In the genomic region with DNA sequence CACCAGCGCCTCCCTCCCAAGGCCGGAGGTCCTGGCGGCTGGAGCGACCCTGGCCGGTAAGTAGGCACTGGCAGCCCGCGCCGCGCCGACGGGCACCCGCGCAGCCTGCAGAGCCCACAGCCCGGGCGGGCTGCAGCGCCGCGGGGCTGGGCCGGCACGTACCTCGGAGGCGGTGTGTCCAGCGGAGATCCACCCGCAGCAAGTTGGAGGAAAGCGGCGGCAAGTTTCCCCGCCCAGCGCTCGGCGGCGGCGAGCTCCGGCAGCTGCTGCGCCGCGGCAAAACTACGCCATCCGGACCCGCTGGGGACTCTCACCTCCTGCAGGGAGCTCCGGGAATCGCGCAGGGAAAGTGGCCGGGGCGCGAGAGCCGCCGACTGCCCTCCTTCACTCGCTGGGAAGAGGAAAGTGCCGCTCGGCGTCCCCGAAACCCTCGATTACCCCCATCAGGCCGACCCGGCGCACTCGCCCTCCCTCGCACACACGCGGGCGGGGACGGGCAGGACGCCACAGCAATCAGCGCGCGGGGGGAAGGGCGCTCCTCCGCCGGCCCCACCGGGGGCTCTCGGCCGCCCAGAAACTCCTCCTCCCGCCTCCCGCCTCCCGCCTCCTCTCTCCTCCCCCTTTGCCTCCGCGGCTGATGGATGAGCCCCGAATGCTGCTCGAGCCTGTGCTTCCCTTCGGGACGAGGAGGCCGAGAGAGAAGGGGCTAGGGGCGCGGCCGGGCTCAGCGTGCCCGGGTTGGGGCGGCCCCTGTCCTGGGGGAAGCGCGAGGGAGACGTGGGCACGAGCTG, we compare ENCODE assay signal across 8 cellular contexts. TPM values are rescaled to one million over a fixed set of nuclear protein-coding genes. Genes with fewer than 3 reads are reported as not detected.
DNase-seq lines count a peak whose midpoint lies in the region; ATAC-seq lines count a peak whose summit lies in the region.

A gene (minus strand): TSS at position 436 of the 791 bp plus-strand sequence. CDS start 24,620 bp downstream, outside the sequence.

- CTCF ChIA-PET in activated CD4-positive, alpha-beta T cell treated with anti-CD3 and anti-CD28 coated beads for 36 hours (lab: Charles Lee), result interaction anchor here (0.6 to 2.9 kb wide), 7 partner anchors 9 to 418 kb away, joined by 3 to 13 read pairs (median 4); no protein-coding TSS in a partner anchor

- H3K4me1 Mint-ChIP-seq in activated CD4-positive, alpha-beta T cell treated with anti-CD3 and anti-CD28 coated beads for 36 hours, result peaks cover 38% of the 10 kb centered on the region

- peak within 1 kb of the TSS; percentile 80 for H3K27ac Mint-ChIP-seq in activated CD4-positive, alpha-beta T cell treated with anti-CD3 and anti-CD28 coated beads for 36 hours

- intact Hi-C loops in activated CD4-positive, alpha-beta T cell treated with anti-CD3 and anti-CD28 coated beads for 36 hours (cut with DNase I, micrococcal nuclease), result loop anchor here (1.0 to 10.0 kb wide), 6 partner anchors 10 to 1079 kb away; a partner anchor contains a TSS

- peak; percentile 62 for ATAC-seq in HG02973 (IDR thresholded peaks at IDR 0.05; ENCODE audit: unreplicated experiment)
- peak; percentile 70 for ATAC-seq in activated CD4-positive, alpha-beta T cell treated with anti-CD3 and anti-CD28 coated beads for 36 hours

- H3K9me3 Mint-ChIP-seq in activated CD4-positive, alpha-beta T cell treated with anti-CD3 and anti-CD28 coated beads for 36 hours (ENCODE audit: low read depth), result no peaks in the 10 kb centered on the region

- POLR2A ChIA-PET in activated CD4-positive, alpha-beta T cell treated with anti-CD3 and anti-CD28 coated beads for 36 hours (lab: Charles Lee), result no interaction called here

- DNase-seq in NCI-H2081 (lab: John Stamatoyannopoulos, UW) (peak; percentile 69 to 70), NCI-H2081 treated with DMSO at 0.1 percent for 48 hours (lab: John Stamatoyannopoulos, UW) (no peak), NCI-H2196 treated with DMSO at 0.1 percent for 48 hours (lab: John Stamatoyannopoulos, UW; ENCODE audit: unreplicated experiment) (peak; percentile 74), cerebellum (ENCODE audit: low spot score) (peak; percentile 70), kidney glomerular epithelial cell (lab: John Stamatoyannopoulos, UW) (peak; percentile 67)
- peak; percentile 76 for DNase-seq in activated CD4-positive, alpha-beta T cell treated with anti-CD3 and anti-CD28 coated beads for 36 hours
- DNase-seq in stimulated activated CD4-positive, alpha-beta T cell treated with anti-CD3 and anti-CD28 coated beads, Interleukin-15, amount 100 ng/mL, for 48 hours (ENCODE audit: low read depth in 2 of 2), result peak; percentile 41 to 59

- H3K27me3 Mint-ChIP-seq in activated CD4-positive, alpha-beta T cell treated with anti-CD3 and anti-CD28 coated beads for 36 hours, result peaks cover 16% of the 10 kb centered on the region

- H3K4me3 Mint-ChIP-seq in activated CD4-positive, alpha-beta T cell treated with anti-CD3 and anti-CD28 coated beads for 36 hours, result peak within 1 kb of the TSS; percentile 87

- H3K36me3 Mint-ChIP-seq in activated CD4-positive, alpha-beta T cell treated with anti-CD3 and anti-CD28 coated beads for 36 hours (ENCODE audit: low read depth), result no peaks in the 10 kb centered on the region

RNA-seq across cellular contexts. Expression of the gene that starts here (rescaled TPM):
- 1 to 10 TPM; 4.2 to 4.5 TPM for total RNA-seq in activated CD4-positive, alpha-beta T cell treated with anti-CD3 and anti-CD28 coated beads for 36 hours
- 14.3 TPM for total RNA-seq in cerebellum
